ENCODE assay signal across 14 cellular contexts in the genomic region with DNA sequence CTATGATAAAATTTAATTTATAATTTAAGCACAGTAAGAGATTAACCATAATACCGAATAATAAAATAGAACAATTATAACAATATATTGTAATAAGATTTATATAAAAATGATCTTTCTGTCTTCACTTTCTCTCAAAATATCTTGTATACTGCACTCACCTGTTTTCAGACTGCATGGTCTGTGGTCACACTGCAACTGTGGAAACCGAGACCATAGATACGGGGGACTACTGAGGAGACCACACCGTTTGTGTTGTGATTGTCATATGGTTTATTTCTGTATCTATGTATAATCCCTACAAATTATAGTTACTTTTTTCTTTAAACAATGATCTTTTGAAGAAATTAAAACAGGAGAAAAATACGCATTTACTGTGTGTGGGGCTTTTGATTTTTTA.
A peak's percentile ranks its signal among the peaks of the same experiment; 100 is the strongest.
DNase-seq lines count a peak whose midpoint lies in the region; ATAC-seq and TF ChIP-seq lines count a peak whose summit lies in the region.
"Had no signal": no experiment of that assay in that cellular context is flagged by ENCODE, and none has a peak within 500 bp of the region (broad histone marks: within the 10 kb centered on the region; RNA-seq: fewer than 3 reads in every experiment).

No MANE protein-coding gene starts in this region.

- no peaks in the 10 kb centered on the region for H3K9me3 Mint-ChIP-seq in immature natural killer cell

- H3K36me3 ChIP-seq in Loucy (ENCODE audit: insufficient read depth, low read length), result no peaks in the 10 kb centered on the region
- H3K36me3 ChIP-seq: left lung, transverse colon had no signal

- H3K4me1 Mint-ChIP-seq in immature natural killer cell, result peaks cover 98 to 100% of the 10 kb centered on the region in 2 donors

- H3K27me3 ChIP-seq in Loucy (ENCODE audit: insufficient read depth, low read length, poor library complexity, severe bottlenecking), result no peaks in the 10 kb centered on the region
- H3K27me3 ChIP-seq: left lung, transverse colon had no signal

- peak; percentile 33 for ATAC-seq in GM18519 (IDR thresholded peaks at IDR 0.05; ENCODE audit: low FRiP score, unreplicated experiment)
- peak; percentile 20 for ATAC-seq in GM21717 (IDR thresholded peaks at IDR 0.05; ENCODE audit: unreplicated experiment)
- no peak for ATAC-seq in omental fat pad (ENCODE audit: low FRiP score)
- ATAC-seq in GM19397 (IDR thresholded peaks at IDR 0.05; ENCODE audit: unreplicated experiment), result no peak
- ATAC-seq: left lung had no signal

- no peaks in the 10 kb centered on the region for H3K9me2 ChIP-seq in Loucy (replicated peaks; ENCODE audit: low read depth, low read length)

- TF ChIP-seq CTCF in Loucy (conservative IDR thresholded peaks at IDR 0.05; ENCODE audit: low read length) (no peak), omental fat pad (IDR thresholded peaks at IDR 0.05) (no peak)

- peak overlapping the region in 4 of 5 donors; percentile 0 to 78 (median 44) for H3K4me3 Mint-ChIP-seq in immature natural killer cell

- no peak overlapping the region for H3K4me3 ChIP-seq in Loucy (ENCODE audit: low read length, poor library complexity, severe bottlenecking)
- H3K4me3 ChIP-seq: left lung, transverse colon had no signal

- H2AFZ ChIP-seq in Loucy (ENCODE audit: low read length), result no peak overlapping the region

- H3K9ac ChIP-seq in Loucy (ENCODE audit: low read depth, low read length, poor library complexity, severe bottlenecking), result peak overlapping the region; percentile 44

- H3K79me2 ChIP-seq in Loucy (ENCODE audit: insufficient read depth, low read length), result peaks cover 97% of the 10 kb centered on the region

- H3K4me1 ChIP-seq in Loucy (ENCODE audit: insufficient read depth, low read length, poor library complexity, severe bottlenecking), result peaks cover 80% of the 10 kb centered on the region

- peak overlapping the region; percentile 79 for H3K4me2 ChIP-seq in Loucy (ENCODE audit: low read depth, low read length, poor library complexity, severe bottlenecking)

- peak overlapping the region; percentile 88 to 96 (median 89) for H3K27ac Mint-ChIP-seq in immature natural killer cell

- H4K20me1 ChIP-seq in Loucy (ENCODE audit: insufficient read depth, low read length, poor library complexity, severe bottlenecking), result no peaks in the 10 kb centered on the region

- peaks cover 0 to 5% (median 0%) of the 10 kb centered on the region in 3 donors for H3K36me3 Mint-ChIP-seq in immature natural killer cell

- peaks cover 7 to 12% (median 7%) of the 10 kb centered on the region in 3 donors for H3K27me3 Mint-ChIP-seq in immature natural killer cell (ENCODE audit: low read depth in 3 of 3)

- no peaks in the 10 kb centered on the region for H3F3A ChIP-seq in Loucy (ENCODE audit: low read depth)

- DNase-seq in immature natural killer cell, result no peak
- no peak for DNase-seq in omental fat pad (ENCODE audit: low spot score)
- no peak for DNase-seq in AML-193 (lab: John Stamatoyannopoulos, UW)
- no peak for DNase-seq in MV-4-11 (lab: John Stamatoyannopoulos, UW)
- DNase-seq: Calu3, erythroblast, left lung, NCI-H226, small intestine, transverse colon had no signal

- no peaks in the 10 kb centered on the region for H3K9me3 ChIP-seq in Loucy (ENCODE audit: insufficient read depth, low read depth, low read length)
- H3K9me3 ChIP-seq: left lung, transverse colon had no signal

Comparison
In these comparisons a context has a peak if more than half of its experiments do, and no peak if none do; other contexts are left out.
1. ATAC-seq: peak in GM18519 (single experiment) and GM21717 (single experiment); none in omental fat pad (single experiment) and GM19397 (single experiment).